In genomic region chr14:23637655-23638413, GRCh38 we compare ENCODE assay signal across 1 cellular context.
TF ChIP-seq lines count a peak whose summit lies in the region.
"Not testable (repeated sequence)": the region's sequence is repeated elsewhere in the genome, so short reads cannot be mapped to it uniquely, and the experiment has no call there.

No MANE protein-coding gene starts in this region.

TF ChIP-seq in HepG2, 621 proteins besides CTCF, POLR2A, EP300 and RAD21 (continued from another document):
- TF ChIP-seq MAFF (IDR thresholded peaks at IDR 0.05; ENCODE audit: low read depth, low read length) (peak; percentile 85), FIP1L1 (IDR thresholded peaks at IDR 0.05; ENCODE audit: borderline replicate concordance, insufficient read depth, low read depth, low read length) (peak; percentile 99), ZNF12 (CRISPR knock-in tag; IDR thresholded peaks at IDR 0.05) (0 out of 2 replicates have a peak, but pooled peaks have one; percentile 7), ZNF10 (CRISPR knock-in tag; IDR thresholded peaks at IDR 0.05; ENCODE audit: borderline replicate concordance, low read depth) (peak; percentile 34; the same call in 1 of the 2 replicates), ATF3 (CRISPR knock-in tag; IDR thresholded peaks at IDR 0.05) (peak; percentile 32; the same call in 1 of the 2 replicates), CBX2 (IDR thresholded peaks at IDR 0.05; ENCODE audit: low read depth, low read length) (0 out of 2 replicates have a peak, but pooled peaks have one; percentile 22), FOXK1 (CRISPR knock-in tag; IDR thresholded peaks at IDR 0.05; ENCODE audit: borderline replicate concordance, low read depth) (peak; percentile 98), MATR3 (CRISPR knock-in tag; IDR thresholded peaks at IDR 0.05) (peak; percentile 87), BORCS8-MEF2B (CRISPR knock-in tag; IDR thresholded peaks at IDR 0.05) (peak; percentile 79), ZFP1 (CRISPR knock-in tag; IDR thresholded peaks at IDR 0.05) (0 out of 2 replicates have a peak, but pooled peaks have one; percentile 45), MEF2D (CRISPR knock-in tag; IDR thresholded peaks at IDR 0.05) (peak; percentile 32; the same call in 1 of the 2 replicates)
- not testable (repeated sequence) for TF ChIP-seq CBX2 (CRISPR knock-in tag; IDR thresholded peaks at IDR 0.05; ENCODE audit: low read depth)
